1 cellular context compared by ENCODE assay signal in the genomic region with DNA sequence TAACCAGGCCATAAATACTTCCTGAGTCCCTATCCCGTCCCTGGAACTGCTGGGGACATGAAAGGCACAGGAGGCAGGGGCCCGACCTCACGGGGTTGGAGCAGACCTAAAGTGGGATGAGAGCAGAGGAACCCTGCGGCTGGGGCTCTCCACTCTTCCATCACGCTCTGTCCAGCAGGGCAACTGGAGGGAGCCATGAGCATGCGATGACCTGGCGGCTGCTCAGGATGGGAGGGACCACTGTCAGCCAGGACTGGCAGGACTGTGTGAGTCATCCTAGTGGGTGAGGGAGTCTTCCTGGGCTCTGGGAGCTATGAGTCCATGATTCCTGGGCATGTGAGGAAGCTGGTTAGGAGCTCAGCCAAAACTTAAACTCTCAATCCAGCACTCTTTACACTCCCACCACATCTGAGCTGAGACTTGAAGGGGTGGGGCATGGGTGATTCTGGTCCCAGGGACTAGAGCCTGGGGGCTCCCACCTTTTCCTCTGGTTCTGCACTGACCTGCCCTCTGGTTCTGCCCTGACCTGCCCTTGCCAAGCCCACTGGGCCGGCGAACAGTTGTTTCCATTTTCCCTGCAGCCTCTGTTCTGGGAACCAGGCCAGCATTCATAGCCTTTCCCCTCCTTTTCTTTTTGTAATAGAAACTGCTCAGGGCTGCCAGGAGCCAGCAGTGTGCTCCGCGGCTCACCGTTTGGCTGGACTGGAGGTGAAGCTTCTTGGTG.
TF ChIP-seq lines count a peak whose summit lies in the region.

No MANE protein-coding gene starts in this region.

TF ChIP-seq in HepG2, 621 proteins besides CTCF, POLR2A, EP300 and RAD21 (continued from another document and continues in another):
- TF ChIP-seq, protein P1, sequence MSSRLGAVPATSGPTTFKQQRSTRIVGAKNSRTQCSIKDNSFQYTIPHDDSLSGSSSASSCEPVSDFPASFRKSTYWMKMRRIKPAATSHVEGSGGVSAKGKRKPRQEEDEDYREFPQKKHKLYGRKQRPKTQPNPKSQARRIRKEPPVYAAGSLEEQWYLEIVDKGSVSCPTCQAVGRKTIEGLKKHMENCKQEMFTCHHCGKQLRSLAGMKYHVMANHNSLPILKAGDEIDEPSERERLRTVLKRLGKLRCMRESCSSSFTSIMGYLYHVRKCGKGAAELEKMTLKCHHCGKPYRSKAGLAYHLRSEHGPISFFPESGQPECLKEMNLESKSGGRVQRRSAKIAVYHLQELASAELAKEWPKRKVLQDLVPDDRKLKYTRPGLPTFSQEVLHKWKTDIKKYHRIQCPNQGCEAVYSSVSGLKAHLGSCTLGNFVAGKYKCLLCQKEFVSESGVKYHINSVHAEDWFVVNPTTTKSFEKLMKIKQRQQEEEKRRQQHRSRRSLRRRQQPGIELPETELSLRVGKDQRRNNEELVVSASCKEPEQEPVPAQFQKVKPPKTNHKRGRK (CRISPR knock-in tag; IDR thresholded peaks at IDR 0.05), result no peak
- TF ChIP-seq YY1 (IDR thresholded peaks at IDR 0.05; ENCODE audit: insufficient read depth, insufficient replicate concordance, low read depth, low read length), result peak; percentile 21
- TF ChIP-seq HNRNPL (IDR thresholded peaks at IDR 0.05; ENCODE audit: low read depth, low read length), result 0 out of 2 replicates have a peak, but pooled peaks have one; percentile 56
- no peak for TF ChIP-seq POLR2AphosphoS5 (IDR thresholded peaks at IDR 0.05; ENCODE audit: low read depth, low read length)
- no peak for TF ChIP-seq ARNT2 (CRISPR knock-in tag; IDR thresholded peaks at IDR 0.05; ENCODE audit: low read depth)
- TF ChIP-seq, protein P2, sequence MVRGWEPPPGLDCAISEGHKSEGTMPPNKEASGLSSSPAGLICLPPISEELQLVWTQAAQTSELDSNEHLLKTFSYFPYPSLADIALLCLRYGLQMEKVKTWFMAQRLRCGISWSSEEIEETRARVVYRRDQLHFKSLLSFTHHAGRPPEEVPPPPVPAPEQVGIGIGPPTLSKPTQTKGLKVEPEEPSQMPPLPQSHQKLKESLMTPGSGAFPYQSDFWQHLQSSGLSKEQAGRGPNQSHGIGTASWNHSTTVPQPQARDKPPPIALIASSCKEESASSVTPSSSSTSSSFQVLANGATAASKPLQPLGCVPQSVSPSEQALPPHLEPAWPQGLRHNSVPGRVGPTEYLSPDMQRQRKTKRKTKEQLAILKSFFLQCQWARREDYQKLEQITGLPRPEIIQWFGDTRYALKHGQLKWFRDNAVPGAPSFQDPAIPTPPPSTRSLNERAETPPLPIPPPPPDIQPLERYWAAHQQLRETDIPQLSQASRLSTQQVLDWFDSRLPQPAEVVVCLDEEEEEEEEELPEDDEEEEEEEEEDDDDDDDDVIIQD (CRISPR knock-in tag; IDR thresholded peaks at IDR 0.05; ENCODE audit: low read depth), result no peak
- TF ChIP-seq, protein P3, sequence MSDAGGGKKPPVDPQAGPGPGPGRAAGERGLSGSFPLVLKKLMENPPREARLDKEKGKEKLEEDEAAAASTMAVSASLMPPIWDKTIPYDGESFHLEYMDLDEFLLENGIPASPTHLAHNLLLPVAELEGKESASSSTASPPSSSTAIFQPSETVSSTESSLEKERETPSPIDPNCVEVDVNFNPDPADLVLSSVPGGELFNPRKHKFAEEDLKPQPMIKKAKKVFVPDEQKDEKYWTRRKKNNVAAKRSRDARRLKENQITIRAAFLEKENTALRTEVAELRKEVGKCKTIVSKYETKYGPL (CRISPR knock-in tag; IDR thresholded peaks at IDR 0.05), result no peak
- TF ChIP-seq TEAD2 (CRISPR knock-in tag; IDR thresholded peaks at IDR 0.05), result no peak
- peak; percentile 11; the same call in 1 of the 2 replicates for TF ChIP-seq RFX5 (IDR thresholded peaks at IDR 0.05; ENCODE audit: low read depth, low read length)
- 0 out of 2 replicates have a peak, but pooled peaks have one; percentile 25 for TF ChIP-seq KDM2A (CRISPR knock-in tag; IDR thresholded peaks at IDR 0.05; ENCODE audit: borderline replicate concordance, low read depth)
- TF ChIP-seq, protein P4, sequence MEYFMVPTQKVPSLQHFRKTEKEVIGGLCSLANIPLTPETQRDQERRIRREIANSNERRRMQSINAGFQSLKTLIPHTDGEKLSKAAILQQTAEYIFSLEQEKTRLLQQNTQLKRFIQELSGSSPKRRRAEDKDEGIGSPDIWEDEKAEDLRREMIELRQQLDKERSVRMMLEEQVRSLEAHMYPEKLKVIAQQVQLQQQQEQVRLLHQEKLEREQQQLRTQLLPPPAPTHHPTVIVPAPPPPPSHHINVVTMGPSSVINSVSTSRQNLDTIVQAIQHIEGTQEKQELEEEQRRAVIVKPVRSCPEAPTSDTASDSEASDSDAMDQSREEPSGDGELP (IDR thresholded peaks at IDR 0.05; ENCODE audit: borderline replicate concordance, low read depth), result no peak
- TF ChIP-seq, protein P5, sequence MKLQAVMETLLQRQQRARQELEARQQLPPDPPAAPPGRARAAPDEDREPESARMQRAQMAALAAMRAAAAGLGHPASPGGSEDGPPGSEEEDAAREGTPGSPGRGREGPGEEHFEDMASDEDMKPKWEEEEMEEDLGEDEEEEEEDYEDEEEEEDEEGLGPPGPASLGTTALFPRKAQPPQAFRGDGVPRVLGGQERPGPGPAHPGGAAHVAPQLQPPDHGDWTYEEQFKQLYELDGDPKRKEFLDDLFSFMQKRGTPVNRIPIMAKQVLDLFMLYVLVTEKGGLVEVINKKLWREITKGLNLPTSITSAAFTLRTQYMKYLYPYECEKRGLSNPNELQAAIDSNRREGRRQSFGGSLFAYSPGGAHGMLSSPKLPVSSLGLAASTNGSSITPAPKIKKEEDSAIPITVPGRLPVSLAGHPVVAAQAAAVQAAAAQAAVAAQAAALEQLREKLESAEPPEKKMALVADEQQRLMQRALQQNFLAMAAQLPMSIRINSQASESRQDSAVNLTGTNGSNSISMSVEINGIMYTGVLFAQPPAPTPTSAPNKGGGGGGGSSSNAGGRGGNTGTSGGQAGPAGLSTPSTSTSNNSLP (IDR thresholded peaks at IDR 0.05; ENCODE audit: low read depth, low read length), result no peak
- TF ChIP-seq, protein P6, sequence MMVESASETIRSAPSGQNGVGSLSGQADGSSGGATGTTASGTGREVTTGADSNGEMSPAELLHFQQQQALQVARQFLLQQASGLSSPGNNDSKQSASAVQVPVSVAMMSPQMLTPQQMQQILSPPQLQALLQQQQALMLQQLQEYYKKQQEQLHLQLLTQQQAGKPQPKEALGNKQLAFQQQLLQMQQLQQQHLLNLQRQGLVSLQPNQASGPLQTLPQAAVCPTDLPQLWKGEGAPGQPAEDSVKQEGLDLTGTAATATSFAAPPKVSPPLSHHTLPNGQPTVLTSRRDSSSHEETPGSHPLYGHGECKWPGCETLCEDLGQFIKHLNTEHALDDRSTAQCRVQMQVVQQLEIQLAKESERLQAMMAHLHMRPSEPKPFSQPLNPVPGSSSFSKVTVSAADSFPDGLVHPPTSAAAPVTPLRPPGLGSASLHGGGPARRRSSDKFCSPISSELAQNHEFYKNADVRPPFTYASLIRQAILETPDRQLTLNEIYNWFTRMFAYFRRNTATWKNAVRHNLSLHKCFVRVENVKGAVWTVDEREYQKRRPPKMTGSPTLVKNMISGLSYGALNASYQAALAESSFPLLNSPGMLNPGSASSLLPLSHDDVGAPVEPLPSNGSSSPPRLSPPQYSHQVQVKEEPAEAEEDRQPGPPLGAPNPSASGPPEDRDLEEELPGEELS (CRISPR knock-in tag; IDR thresholded peaks at IDR 0.05), result no peak
- no peak for TF ChIP-seq NR2F1 (CRISPR knock-in tag; IDR thresholded peaks at IDR 0.05)
- TF ChIP-seq SMYD3 (CRISPR knock-in tag; IDR thresholded peaks at IDR 0.05), result no peak
- TF ChIP-seq GPN1 (CRISPR knock-in tag; IDR thresholded peaks at IDR 0.05; ENCODE audit: borderline replicate concordance), result no peak
- no peak for TF ChIP-seq DMAP1 (CRISPR knock-in tag; IDR thresholded peaks at IDR 0.05)
- TF ChIP-seq, protein P7, sequence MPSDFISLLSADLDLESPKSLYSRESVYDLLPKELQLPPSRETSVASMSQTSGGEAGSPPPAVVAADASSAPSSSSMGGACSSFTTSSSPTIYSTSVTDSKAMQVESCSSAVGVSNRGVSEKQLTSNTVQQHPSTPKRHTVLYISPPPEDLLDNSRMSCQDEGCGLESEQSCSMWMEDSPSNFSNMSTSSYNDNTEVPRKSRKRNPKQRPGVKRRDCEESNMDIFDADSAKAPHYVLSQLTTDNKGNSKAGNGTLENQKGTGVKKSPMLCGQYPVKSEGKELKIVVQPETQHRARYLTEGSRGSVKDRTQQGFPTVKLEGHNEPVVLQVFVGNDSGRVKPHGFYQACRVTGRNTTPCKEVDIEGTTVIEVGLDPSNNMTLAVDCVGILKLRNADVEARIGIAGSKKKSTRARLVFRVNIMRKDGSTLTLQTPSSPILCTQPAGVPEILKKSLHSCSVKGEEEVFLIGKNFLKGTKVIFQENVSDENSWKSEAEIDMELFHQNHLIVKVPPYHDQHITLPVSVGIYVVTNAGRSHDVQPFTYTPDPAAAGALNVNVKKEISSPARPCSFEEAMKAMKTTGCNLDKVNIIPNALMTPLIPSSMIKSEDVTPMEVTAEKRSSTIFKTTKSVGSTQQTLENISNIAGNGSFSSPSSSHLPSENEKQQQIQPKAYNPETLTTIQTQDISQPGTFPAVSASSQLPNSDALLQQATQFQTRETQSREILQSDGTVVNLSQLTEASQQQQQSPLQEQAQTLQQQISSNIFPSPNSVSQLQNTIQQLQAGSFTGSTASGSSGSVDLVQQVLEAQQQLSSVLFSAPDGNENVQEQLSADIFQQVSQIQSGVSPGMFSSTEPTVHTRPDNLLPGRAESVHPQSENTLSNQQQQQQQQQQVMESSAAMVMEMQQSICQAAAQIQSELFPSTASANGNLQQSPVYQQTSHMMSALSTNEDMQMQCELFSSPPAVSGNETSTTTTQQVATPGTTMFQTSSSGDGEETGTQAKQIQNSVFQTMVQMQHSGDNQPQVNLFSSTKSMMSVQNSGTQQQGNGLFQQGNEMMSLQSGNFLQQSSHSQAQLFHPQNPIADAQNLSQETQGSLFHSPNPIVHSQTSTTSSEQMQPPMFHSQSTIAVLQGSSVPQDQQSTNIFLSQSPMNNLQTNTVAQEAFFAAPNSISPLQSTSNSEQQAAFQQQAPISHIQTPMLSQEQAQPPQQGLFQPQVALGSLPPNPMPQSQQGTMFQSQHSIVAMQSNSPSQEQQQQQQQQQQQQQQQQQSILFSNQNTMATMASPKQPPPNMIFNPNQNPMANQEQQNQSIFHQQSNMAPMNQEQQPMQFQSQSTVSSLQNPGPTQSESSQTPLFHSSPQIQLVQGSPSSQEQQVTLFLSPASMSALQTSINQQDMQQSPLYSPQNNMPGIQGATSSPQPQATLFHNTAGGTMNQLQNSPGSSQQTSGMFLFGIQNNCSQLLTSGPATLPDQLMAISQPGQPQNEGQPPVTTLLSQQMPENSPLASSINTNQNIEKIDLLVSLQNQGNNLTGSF (CRISPR knock-in tag; IDR thresholded peaks at IDR 0.05), result no peak
- no peak for TF ChIP-seq BRCA1 (CRISPR knock-in tag; IDR thresholded peaks at IDR 0.05)
- TF ChIP-seq MAFG (CRISPR knock-in tag; IDR thresholded peaks at IDR 0.05), result no peak
- TF ChIP-seq, protein P8, sequence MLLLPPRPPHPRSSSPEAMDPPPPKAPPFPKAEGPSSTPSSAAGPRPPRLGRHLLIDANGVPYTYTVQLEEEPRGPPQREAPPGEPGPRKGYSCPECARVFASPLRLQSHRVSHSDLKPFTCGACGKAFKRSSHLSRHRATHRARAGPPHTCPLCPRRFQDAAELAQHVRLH (CRISPR knock-in tag; IDR thresholded peaks at IDR 0.05; ENCODE audit: borderline replicate concordance, low read depth), result no peak
- TF ChIP-seq KLF9 (CRISPR knock-in tag; IDR thresholded peaks at IDR 0.05; ENCODE audit: low read depth), result no peak
- TF ChIP-seq, protein P9, sequence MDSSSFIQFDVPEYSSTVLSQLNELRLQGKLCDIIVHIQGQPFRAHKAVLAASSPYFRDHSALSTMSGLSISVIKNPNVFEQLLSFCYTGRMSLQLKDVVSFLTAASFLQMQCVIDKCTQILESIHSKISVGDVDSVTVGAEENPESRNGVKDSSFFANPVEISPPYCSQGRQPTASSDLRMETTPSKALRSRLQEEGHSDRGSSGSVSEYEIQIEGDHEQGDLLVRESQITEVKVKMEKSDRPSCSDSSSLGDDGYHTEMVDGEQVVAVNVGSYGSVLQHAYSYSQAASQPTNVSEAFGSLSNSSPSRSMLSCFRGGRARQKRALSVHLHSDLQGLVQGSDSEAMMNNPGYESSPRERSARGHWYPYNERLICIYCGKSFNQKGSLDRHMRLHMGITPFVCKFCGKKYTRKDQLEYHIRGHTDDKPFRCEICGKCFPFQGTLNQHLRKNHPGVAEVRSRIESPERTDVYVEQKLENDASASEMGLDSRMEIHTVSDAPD (CRISPR knock-in tag; IDR thresholded peaks at IDR 0.05), result no peak
- no peak for TF ChIP-seq ZNF776 (CRISPR knock-in tag; IDR thresholded peaks at IDR 0.05)
- no peak for TF ChIP-seq ZNF589 (CRISPR knock-in tag; conservative IDR thresholded peaks at IDR 0.05)
- TF ChIP-seq, protein P10, sequence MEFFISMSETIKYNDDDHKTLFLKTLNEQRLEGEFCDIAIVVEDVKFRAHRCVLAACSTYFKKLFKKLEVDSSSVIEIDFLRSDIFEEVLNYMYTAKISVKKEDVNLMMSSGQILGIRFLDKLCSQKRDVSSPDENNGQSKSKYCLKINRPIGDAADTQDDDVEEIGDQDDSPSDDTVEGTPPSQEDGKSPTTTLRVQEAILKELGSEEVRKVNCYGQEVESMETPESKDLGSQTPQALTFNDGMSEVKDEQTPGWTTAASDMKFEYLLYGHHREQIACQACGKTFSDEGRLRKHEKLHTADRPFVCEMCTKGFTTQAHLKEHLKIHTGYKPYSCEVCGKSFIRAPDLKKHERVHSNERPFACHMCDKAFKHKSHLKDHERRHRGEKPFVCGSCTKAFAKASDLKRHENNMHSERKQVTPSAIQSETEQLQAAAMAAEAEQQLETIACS (CRISPR knock-in tag; IDR thresholded peaks at IDR 0.05), result no peak
- peak; percentile 39; the same call in 1 of the 2 replicates for TF ChIP-seq ZNF350 (CRISPR knock-in tag; IDR thresholded peaks at IDR 0.05; ENCODE audit: borderline replicate concordance, low read depth)
- no peak for TF ChIP-seq U2AF2 (IDR thresholded peaks at IDR 0.05; ENCODE audit: low read depth, low read length)
- TF ChIP-seq, protein P11, sequence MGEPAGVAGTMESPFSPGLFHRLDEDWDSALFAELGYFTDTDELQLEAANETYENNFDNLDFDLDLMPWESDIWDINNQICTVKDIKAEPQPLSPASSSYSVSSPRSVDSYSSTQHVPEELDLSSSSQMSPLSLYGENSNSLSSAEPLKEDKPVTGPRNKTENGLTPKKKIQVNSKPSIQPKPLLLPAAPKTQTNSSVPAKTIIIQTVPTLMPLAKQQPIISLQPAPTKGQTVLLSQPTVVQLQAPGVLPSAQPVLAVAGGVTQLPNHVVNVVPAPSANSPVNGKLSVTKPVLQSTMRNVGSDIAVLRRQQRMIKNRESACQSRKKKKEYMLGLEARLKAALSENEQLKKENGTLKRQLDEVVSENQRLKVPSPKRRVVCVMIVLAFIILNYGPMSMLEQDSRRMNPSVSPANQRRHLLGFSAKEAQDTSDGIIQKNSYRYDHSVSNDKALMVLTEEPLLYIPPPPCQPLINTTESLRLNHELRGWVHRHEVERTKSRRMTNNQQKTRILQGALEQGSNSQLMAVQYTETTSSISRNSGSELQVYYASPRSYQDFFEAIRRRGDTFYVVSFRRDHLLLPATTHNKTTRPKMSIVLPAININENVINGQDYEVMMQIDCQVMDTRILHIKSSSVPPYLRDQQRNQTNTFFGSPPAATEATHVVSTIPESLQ (CRISPR knock-in tag; conservative IDR thresholded peaks at IDR 0.05), result no peak
- TF ChIP-seq, protein P12, sequence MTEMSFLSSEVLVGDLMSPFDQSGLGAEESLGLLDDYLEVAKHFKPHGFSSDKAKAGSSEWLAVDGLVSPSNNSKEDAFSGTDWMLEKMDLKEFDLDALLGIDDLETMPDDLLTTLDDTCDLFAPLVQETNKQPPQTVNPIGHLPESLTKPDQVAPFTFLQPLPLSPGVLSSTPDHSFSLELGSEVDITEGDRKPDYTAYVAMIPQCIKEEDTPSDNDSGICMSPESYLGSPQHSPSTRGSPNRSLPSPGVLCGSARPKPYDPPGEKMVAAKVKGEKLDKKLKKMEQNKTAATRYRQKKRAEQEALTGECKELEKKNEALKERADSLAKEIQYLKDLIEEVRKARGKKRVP (CRISPR knock-in tag; IDR thresholded peaks at IDR 0.05), result no peak
- TF ChIP-seq SIX4 (CRISPR knock-in tag; IDR thresholded peaks at IDR 0.05), result no peak
- no peak for TF ChIP-seq ZSCAN9 (CRISPR knock-in tag; IDR thresholded peaks at IDR 0.05; ENCODE audit: borderline replicate concordance)
- no peak for TF ChIP-seq ZFP62 (CRISPR knock-in tag; IDR thresholded peaks at IDR 0.05)
- no peak for TF ChIP-seq ZNF337 (CRISPR knock-in tag; IDR thresholded peaks at IDR 0.05; ENCODE audit: borderline replicate concordance, low read depth)
